ENCODE assay signal across 21 cellular contexts in genomic region chr5:116423091-116423490, GRCh38.
"Had no signal": no experiment of that assay in that cellular context is flagged by ENCODE, and none has a peak within 500 bp of the region (broad histone marks: within the 10 kb centered on the region; RNA-seq: fewer than 3 reads in every experiment).

No MANE protein-coding gene starts in this region.

- H3K4me3 ChIP-seq: ascending aorta, body of pancreas had no signal

- H3K4me1 Mint-ChIP-seq: activated B cell treated with CpG ODN at 0.5 μM for 24 hours; activated CD4-positive, alpha-beta T cell treated with anti-CD3 and anti-CD28 coated beads, Interleukin-2, amount 10 ng/mL, durations not matched to agents 24 days and 14 days; activated CD8-positive, alpha-beta memory T cell treated with anti-CD3 and anti-CD28 coated beads, Interleukin-2, amount 10 ng/mL, durations not matched to agents 7 days and 5 days; activated naive CD4-positive, alpha-beta T cell treated with anti-CD3 and anti-CD28 coated beads, Interleukin-2, amount 50 U/mL, for 24 hours; central memory CD8-positive, alpha-beta T cell; T-helper 17 cell had no signal

- H3K9me3 Mint-ChIP-seq: activated naive CD4-positive, alpha-beta T cell treated with anti-CD3 and anti-CD28 coated beads, Interleukin-2, amount 50 U/mL, for 24 hours; activated T-cell treated with anti-CD3 and anti-CD28 coated beads, Interleukin-2, amount 50 U/mL, for 24 hours; activated T-helper 1 cell treated with anti-CD3 and anti-CD28 coated beads, Interleukin-12 subunit alpha, Interleukin-12 subunit beta, Interleukin-2, Interleukin-4 antibody, amounts not matched to agents 30 ng/mL and 10 ng/mL and 1 ng/mL, durations not matched to agents 14 hours and 24 hours and 36 hours; central memory CD8-positive, alpha-beta T cell had no signal

- H3K36me3 Mint-ChIP-seq: activated CD8-positive, alpha-beta memory T cell treated with anti-CD3 and anti-CD28 coated beads, Interleukin-2, amount 10 ng/mL, durations not matched to agents 7 days and 5 days had no signal

- H3K9me3 ChIP-seq: ascending aorta, body of pancreas had no signal

- DNase-seq: activated B cell treated with CpG ODN at 0.5 μM for 24 hours; activated CD4-positive, alpha-beta T cell treated with anti-CD3 and anti-CD28 coated beads for 1 hour; activated CD4-positive, alpha-beta T cell treated with anti-CD3 and anti-CD28 coated beads, Interleukin-2, amount 10 ng/mL, durations not matched to agents 24 days and 14 days; activated CD4-positive, alpha-beta T cell treated with anti-CD3 and anti-CD28 coated beads, Interleukin-2, amount 50 U/mL, for 48 hours; activated CD8-positive, alpha-beta memory T cell treated with anti-CD3 and anti-CD28 coated beads, Interleukin-2, amount 10 ng/mL, durations not matched to agents 7 days and 5 days; activated effector memory CD4-positive, alpha-beta T cell treated with Interleukin-2 at 50 U/mL for 16 hours; activated naive CD4-positive, alpha-beta T cell; activated T-cell treated with anti-CD3 and anti-CD28 coated beads, Interleukin-2, amount 50 U/mL, for 24 hours; amniotic stem cell; body of pancreas; NCI-H1048; NCI-H1694; NCI-H2029 treated with DMSO at 0.1 percent for 48 hours; NCI-H510A treated with DMSO at 0.1 percent for 48 hours; SIG-M5; T-helper 17 cell; T1000 had no signal

- ATAC-seq: activated CD8-positive, alpha-beta memory T cell treated with anti-CD3 and anti-CD28 coated beads, Interleukin-2, amount 10 ng/mL, durations not matched to agents 7 days and 5 days; body of pancreas; T-helper 17 cell had no signal

- H3K36me3 ChIP-seq: ascending aorta had no signal

- H3K4me1 ChIP-seq: ascending aorta had no signal

- H3K27me3 Mint-ChIP-seq: activated B cell treated with CpG ODN at 0.5 μM for 24 hours; activated CD4-positive, alpha-beta T cell treated with anti-CD3 and anti-CD28 coated beads, Interleukin-2, amount 10 ng/mL, durations not matched to agents 24 days and 14 days; activated CD8-positive, alpha-beta memory T cell treated with anti-CD3 and anti-CD28 coated beads, Interleukin-2, amount 10 ng/mL, durations not matched to agents 7 days and 5 days; activated naive CD4-positive, alpha-beta T cell treated with anti-CD3 and anti-CD28 coated beads, Interleukin-2, amount 50 U/mL, for 24 hours; activated T-cell treated with anti-CD3 and anti-CD28 coated beads, Interleukin-2, amount 50 U/mL, for 24 hours; central memory CD8-positive, alpha-beta T cell; T-helper 17 cell had no signal

- H3K4me3 Mint-ChIP-seq: activated B cell treated with CpG ODN at 0.5 μM for 24 hours; activated CD4-positive, alpha-beta T cell treated with anti-CD3 and anti-CD28 coated beads, Interleukin-2, amount 10 ng/mL, durations not matched to agents 24 days and 14 days; activated CD8-positive, alpha-beta memory T cell treated with anti-CD3 and anti-CD28 coated beads, Interleukin-2, amount 10 ng/mL, durations not matched to agents 7 days and 5 days; activated naive CD4-positive, alpha-beta T cell treated with anti-CD3 and anti-CD28 coated beads, Interleukin-2, amount 50 U/mL, for 24 hours; activated T-cell treated with anti-CD3 and anti-CD28 coated beads, Interleukin-2, amount 50 U/mL, for 24 hours; activated T-helper 1 cell treated with anti-CD3 and anti-CD28 coated beads, Interleukin-12 subunit alpha, Interleukin-12 subunit beta, Interleukin-2, Interleukin-4 antibody, amounts not matched to agents 30 ng/mL and 10 ng/mL and 1 ng/mL, durations not matched to agents 14 hours and 24 hours and 36 hours; central memory CD8-positive, alpha-beta T cell; T-helper 17 cell had no signal

- H3K27ac Mint-ChIP-seq: activated B cell treated with CpG ODN at 0.5 μM for 24 hours; activated CD4-positive, alpha-beta T cell treated with anti-CD3 and anti-CD28 coated beads, Interleukin-2, amount 10 ng/mL, durations not matched to agents 24 days and 14 days; activated CD8-positive, alpha-beta memory T cell treated with anti-CD3 and anti-CD28 coated beads, Interleukin-2, amount 10 ng/mL, durations not matched to agents 7 days and 5 days; activated naive CD4-positive, alpha-beta T cell treated with anti-CD3 and anti-CD28 coated beads, Interleukin-2, amount 50 U/mL, for 24 hours; activated T-cell treated with anti-CD3 and anti-CD28 coated beads, Interleukin-2, amount 50 U/mL, for 24 hours; activated T-helper 1 cell treated with anti-CD3 and anti-CD28 coated beads, Interleukin-12 subunit alpha, Interleukin-12 subunit beta, Interleukin-2, Interleukin-4 antibody, amounts not matched to agents 30 ng/mL and 10 ng/mL and 1 ng/mL, durations not matched to agents 14 hours and 24 hours and 36 hours; T-helper 17 cell had no signal

- H3K27me3 ChIP-seq: ascending aorta, body of pancreas had no signal

- H3K27ac ChIP-seq: ascending aorta, body of pancreas had no signal
